ENCODE assay signal across 1 cellular context in the genomic region with DNA sequence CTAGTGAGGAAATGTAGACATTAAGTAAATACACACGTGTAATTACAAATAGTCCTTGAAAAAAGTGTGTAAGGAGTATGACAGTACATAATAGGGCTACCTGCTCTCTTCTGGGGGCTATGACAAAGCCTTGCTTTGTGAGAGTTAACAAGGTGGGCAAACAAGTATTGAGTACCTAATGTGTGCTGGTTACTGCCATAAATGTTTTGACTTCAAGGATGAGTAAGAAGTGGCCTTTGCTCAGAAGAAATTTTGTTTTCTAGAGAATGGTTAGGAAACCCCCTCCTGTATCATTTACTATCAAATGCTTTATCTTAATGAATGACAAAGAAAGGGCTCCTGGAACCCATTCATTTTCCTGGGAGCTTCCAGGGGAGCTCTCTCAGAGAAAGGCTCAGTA.
TF ChIP-seq lines count a peak whose summit lies in the region.

No MANE protein-coding gene starts in this region.

TF ChIP-seq in A549, 52 proteins besides CTCF, POLR2A, EP300 and RAD21 (continued from another document):
- TF ChIP-seq TP53 (CRISPR knock-in tag; IDR thresholded peaks at IDR 0.05) (no peak), JUNB (IDR thresholded peaks at IDR 0.05) (no peak), ZC3H11A (IDR thresholded peaks at IDR 0.05) (no peak), PHF8 (IDR thresholded peaks at IDR 0.05; ENCODE audit: borderline replicate concordance, low read depth) (no peak), RCOR1 (IDR thresholded peaks at IDR 0.05; ENCODE audit: low read depth, low read length) (no peak), CHD4 (IDR thresholded peaks at IDR 0.05; ENCODE audit: borderline replicate concordance) (no peak)
- TF ChIP-seq, protein P1, sequence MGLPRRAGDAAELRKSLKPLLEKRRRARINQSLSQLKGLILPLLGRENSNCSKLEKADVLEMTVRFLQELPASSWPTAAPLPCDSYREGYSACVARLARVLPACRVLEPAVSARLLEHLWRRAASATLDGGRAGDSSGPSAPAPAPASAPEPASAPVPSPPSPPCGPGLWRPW (IDR thresholded peaks at IDR 0.05): no peak
